34 cellular contexts compared by ENCODE assay signal in genomic region chr20:23450877-23451276, GRCh38. TPM values are rescaled to one million over a fixed set of nuclear protein-coding genes. Genes with fewer than 3 reads are reported as not detected.
"Had no signal": no experiment of that assay in that cellular context is flagged by ENCODE, and none has a peak within 500 bp of the region (broad histone marks: within the 10 kb centered on the region; RNA-seq: fewer than 3 reads in every experiment).

No MANE protein-coding gene starts in this region.

- H3K4me3 ChIP-seq: colonic mucosa, esophagus squamous epithelium, gastrocnemius medialis, heart right ventricle, left lung, lower lobe of right lung, mucosa of descending colon had no signal

- H3K4me3 Mint-ChIP-seq: dendritic cell treated with granulocyte-macrophage colony-stimulating factor and Interleukin-4, amounts not matched to agents 40 ng/mL and 50 ng/mL, for 4 days; effector memory CD8-positive, alpha-beta T cell; endodermal cell; mesothelial cell of epicardium had no signal

- H3K27ac ChIP-seq: colonic mucosa, epithelial cell of prostate, esophagus squamous epithelium, gastrocnemius medialis, heart right ventricle, left lung, lower lobe of right lung had no signal

- FAIRE-seq: endometrium, islet of Langerhans, keratinocyte had no signal

- H3K9me3 ChIP-seq: colonic mucosa, esophagus squamous epithelium, gastrocnemius medialis, left lung, lower lobe of right lung, mucosa of descending colon had no signal

- ATAC-seq: effector memory CD8-positive, alpha-beta T cell; esophagus mucosa; gastrocnemius medialis; heart right ventricle; left cardiac atrium; left lung; left ventricle myocardium superior; lower lobe of right lung; mucosa of descending colon had no signal

- H3K27ac Mint-ChIP-seq: dendritic cell treated with granulocyte-macrophage colony-stimulating factor and Interleukin-4, amounts not matched to agents 40 ng/mL and 50 ng/mL, for 4 days; effector memory CD8-positive, alpha-beta T cell; endodermal cell; mesothelial cell of epicardium had no signal

- H3K36me3 Mint-ChIP-seq: mesothelial cell of epicardium had no signal

- H3K4me1 ChIP-seq: colonic mucosa, esophagus squamous epithelium, gastrocnemius medialis, left lung, lower lobe of right lung had no signal

- H3K9me3 Mint-ChIP-seq: dendritic cell treated with granulocyte-macrophage colony-stimulating factor and Interleukin-4, amounts not matched to agents 40 ng/mL and 50 ng/mL, for 4 days; effector memory CD8-positive, alpha-beta T cell; endodermal cell; mesothelial cell of epicardium had no signal

- H3K27me3 ChIP-seq: colonic mucosa had no signal

- H3K27me3 Mint-ChIP-seq: effector memory CD8-positive, alpha-beta T cell had no signal

- DNase-seq: colonic mucosa; cortex of kidney; effector CD8-positive, alpha-beta T cell; effector memory CD8-positive, alpha-beta T cell; endodermal cell; erythroblast; esophagus squamous epithelium; foreskin fibroblast; foreskin melanocyte; gastrocnemius medialis; glutamatergic neuron; head of caudate nucleus; heart right ventricle; hippocampal formation; left cardiac atrium; left lung; left ventricle myocardium superior; lower lobe of right lung; mesenchymal stem cell; mucosa of descending colon had no signal

- H3K4me1 Mint-ChIP-seq: mesothelial cell of epicardium had no signal

- H3K36me3 ChIP-seq: colonic mucosa, esophagus squamous epithelium, gastrocnemius medialis, heart right ventricle, left lung, lower lobe of right lung had no signal

RNA-seq across cellular contexts. Expression of gene CST11, which starts 1.8 kb away (rescaled TPM):
- total RNA-seq: chondrocyte, colonic mucosa, dermis microvascular lymphatic vessel endothelial cell, esophagus mucosa, esophagus squamous epithelium, gastrocnemius medialis, glomerular endothelial cell, heart right ventricle, kidney epithelial cell, left cardiac atrium, left lung, left ventricle myocardium superior, lower leg skin, lower lobe of right lung, lung microvascular endothelial cell, mesothelial cell of epicardium, mucosa of descending colon had no signal
- polyA plus RNA-seq: heart right ventricle, keratinocyte had no signal

RNA-seq across cellular contexts. Expression of gene CSTL1, which starts 11.4 kb away (rescaled TPM):
- total RNA-seq: chondrocyte, colonic mucosa, dermis microvascular lymphatic vessel endothelial cell, endodermal cell, esophagus mucosa, esophagus squamous epithelium, gastrocnemius medialis, glomerular endothelial cell, heart right ventricle, kidney epithelial cell, left cardiac atrium, left lung, left ventricle myocardium superior, lower leg skin, lower lobe of right lung, lung microvascular endothelial cell, mesenteric fat pad, mesothelial cell of epicardium, mucosa of descending colon had no signal
- polyA plus RNA-seq: heart right ventricle, keratinocyte had no signal

RNA-seq across cellular contexts. Expression of gene CST8, which starts 40.0 kb away (rescaled TPM):
- total RNA-seq: chondrocyte, colonic mucosa, dermis microvascular lymphatic vessel endothelial cell, endodermal cell, esophagus mucosa, esophagus squamous epithelium, gastrocnemius medialis, glomerular endothelial cell, heart right ventricle, kidney epithelial cell, left cardiac atrium, left lung, left ventricle myocardium superior, lower leg skin, lower lobe of right lung, lung microvascular endothelial cell, mesenteric fat pad, mesothelial cell of epicardium, mucosa of descending colon had no signal
- polyA plus RNA-seq: heart right ventricle, keratinocyte had no signal
